Comparison of ENCODE assay signal across 1 cellular context in the genomic region with DNA sequence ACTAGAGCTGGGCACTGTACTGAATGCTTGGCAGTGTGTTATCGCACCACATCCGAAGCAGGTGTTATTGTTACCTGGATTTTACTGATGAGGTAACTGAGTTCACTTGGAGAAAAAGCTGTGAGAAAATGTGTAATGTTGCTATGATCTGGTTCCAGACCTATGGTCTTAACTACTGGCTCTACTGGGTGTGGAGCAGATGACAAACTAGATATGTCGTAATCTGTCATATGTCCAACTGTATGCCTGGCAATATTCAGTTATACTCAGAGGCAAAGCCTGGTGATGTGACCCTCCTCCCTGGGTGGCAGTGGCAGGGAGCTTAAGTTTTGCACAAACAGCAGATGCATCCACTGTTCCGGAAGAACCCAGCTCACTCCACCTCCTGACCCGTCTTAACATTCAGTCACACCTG.
A peak's percentile ranks its signal among the peaks of the same experiment; 100 is the strongest.
TF ChIP-seq lines count a peak whose summit lies in the region.

No MANE protein-coding gene starts in this region.

TF ChIP-seq in HepG2, 621 proteins besides CTCF, POLR2A, EP300 and RAD21 (continues in another document):
- TF ChIP-seq TGIF2 (CRISPR knock-in tag; IDR thresholded peaks at IDR 0.05): peak; percentile 61; the same call in 1 of the 2 replicates
- peak; percentile 24 for TF ChIP-seq ZEB1 (IDR thresholded peaks at IDR 0.05; ENCODE audit: insufficient replicate concordance, low read depth)
- no peak for TF ChIP-seq ZHX1 (CRISPR knock-in tag; IDR thresholded peaks at IDR 0.05; ENCODE audit: low read depth)
- TF ChIP-seq, protein P1, sequence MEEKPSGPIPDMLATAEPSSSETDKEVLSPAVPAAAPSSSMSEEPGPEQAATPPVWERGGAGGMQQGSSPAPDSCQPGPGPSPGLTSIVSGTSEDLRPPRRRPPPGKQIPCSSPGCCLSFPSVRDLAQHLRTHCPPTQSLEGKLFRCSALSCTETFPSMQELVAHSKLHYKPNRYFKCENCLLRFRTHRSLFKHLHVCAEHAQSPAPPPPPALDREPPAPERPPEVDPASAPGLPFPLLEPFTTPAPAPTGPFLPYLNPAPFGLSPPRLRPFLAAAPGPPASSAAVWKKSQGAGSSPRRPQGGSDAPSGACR (CRISPR knock-in tag; IDR thresholded peaks at IDR 0.05): 0 out of 2 replicates have a peak, but pooled peaks have one; percentile 47
- no peak for TF ChIP-seq HMGXB3 (CRISPR knock-in tag; IDR thresholded peaks at IDR 0.05; ENCODE audit: borderline replicate concordance)
- peak; percentile 36; the same call in 1 of the 2 replicates for TF ChIP-seq ZKSCAN8 (CRISPR knock-in tag; IDR thresholded peaks at IDR 0.05; ENCODE audit: borderline replicate concordance)
- TF ChIP-seq ZNF224 (CRISPR knock-in tag; IDR thresholded peaks at IDR 0.05): no peak
- no peak for TF ChIP-seq BCL6 (CRISPR knock-in tag; IDR thresholded peaks at IDR 0.05)
- peak; percentile 86 for TF ChIP-seq CEBPB (IDR thresholded peaks at IDR 0.05; ENCODE audit: borderline replicate concordance, low read depth, low read length)
- TF ChIP-seq CBX5 (CRISPR knock-in tag; IDR thresholded peaks at IDR 0.05; ENCODE audit: borderline replicate concordance): no peak
- 0 out of 2 replicates have a peak, but pooled peaks have one; percentile 19 for TF ChIP-seq FOXC1 (CRISPR knock-in tag; IDR thresholded peaks at IDR 0.05; ENCODE audit: borderline replicate concordance)
- TF ChIP-seq, protein P2, sequence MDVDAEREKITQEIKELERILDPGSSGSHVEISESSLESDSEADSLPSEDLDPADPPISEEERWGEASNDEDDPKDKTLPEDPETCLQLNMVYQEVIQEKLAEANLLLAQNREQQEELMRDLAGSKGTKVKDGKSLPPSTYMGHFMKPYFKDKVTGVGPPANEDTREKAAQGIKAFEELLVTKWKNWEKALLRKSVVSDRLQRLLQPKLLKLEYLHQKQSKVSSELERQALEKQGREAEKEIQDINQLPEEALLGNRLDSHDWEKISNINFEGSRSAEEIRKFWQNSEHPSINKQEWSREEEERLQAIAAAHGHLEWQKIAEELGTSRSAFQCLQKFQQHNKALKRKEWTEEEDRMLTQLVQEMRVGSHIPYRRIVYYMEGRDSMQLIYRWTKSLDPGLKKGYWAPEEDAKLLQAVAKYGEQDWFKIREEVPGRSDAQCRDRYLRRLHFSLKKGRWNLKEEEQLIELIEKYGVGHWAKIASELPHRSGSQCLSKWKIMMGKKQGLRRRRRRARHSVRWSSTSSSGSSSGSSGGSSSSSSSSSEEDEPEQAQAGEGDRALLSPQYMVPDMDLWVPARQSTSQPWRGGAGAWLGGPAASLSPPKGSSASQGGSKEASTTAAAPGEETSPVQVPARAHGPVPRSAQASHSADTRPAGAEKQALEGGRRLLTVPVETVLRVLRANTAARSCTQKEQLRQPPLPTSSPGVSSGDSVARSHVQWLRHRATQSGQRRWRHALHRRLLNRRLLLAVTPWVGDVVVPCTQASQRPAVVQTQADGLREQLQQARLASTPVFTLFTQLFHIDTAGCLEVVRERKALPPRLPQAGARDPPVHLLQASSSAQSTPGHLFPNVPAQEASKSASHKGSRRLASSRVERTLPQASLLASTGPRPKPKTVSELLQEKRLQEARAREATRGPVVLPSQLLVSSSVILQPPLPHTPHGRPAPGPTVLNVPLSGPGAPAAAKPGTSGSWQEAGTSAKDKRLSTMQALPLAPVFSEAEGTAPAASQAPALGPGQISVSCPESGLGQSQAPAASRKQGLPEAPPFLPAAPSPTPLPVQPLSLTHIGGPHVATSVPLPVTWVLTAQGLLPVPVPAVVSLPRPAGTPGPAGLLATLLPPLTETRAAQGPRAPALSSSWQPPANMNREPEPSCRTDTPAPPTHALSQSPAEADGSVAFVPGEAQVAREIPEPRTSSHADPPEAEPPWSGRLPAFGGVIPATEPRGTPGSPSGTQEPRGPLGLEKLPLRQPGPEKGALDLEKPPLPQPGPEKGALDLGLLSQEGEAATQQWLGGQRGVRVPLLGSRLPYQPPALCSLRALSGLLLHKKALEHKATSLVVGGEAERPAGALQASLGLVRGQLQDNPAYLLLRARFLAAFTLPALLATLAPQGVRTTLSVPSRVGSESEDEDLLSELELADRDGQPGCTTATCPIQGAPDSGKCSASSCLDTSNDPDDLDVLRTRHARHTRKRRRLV (CRISPR knock-in tag; IDR thresholded peaks at IDR 0.05): 0 out of 2 replicates have a peak, but pooled peaks have one; percentile 16
- TF ChIP-seq, protein P3, sequence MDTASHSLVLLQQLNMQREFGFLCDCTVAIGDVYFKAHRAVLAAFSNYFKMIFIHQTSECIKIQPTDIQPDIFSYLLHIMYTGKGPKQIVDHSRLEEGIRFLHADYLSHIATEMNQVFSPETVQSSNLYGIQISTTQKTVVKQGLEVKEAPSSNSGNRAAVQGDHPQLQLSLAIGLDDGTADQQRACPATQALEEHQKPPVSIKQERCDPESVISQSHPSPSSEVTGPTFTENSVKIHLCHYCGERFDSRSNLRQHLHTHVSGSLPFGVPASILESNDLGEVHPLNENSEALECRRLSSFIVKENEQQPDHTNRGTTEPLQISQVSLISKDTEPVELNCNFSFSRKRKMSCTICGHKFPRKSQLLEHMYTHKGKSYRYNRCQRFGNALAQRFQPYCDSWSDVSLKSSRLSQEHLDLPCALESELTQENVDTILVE (CRISPR knock-in tag; IDR thresholded peaks at IDR 0.05): no peak
- TF ChIP-seq, protein P4, sequence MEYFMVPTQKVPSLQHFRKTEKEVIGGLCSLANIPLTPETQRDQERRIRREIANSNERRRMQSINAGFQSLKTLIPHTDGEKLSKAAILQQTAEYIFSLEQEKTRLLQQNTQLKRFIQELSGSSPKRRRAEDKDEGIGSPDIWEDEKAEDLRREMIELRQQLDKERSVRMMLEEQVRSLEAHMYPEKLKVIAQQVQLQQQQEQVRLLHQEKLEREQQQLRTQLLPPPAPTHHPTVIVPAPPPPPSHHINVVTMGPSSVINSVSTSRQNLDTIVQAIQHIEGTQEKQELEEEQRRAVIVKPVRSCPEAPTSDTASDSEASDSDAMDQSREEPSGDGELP (IDR thresholded peaks at IDR 0.05; ENCODE audit: borderline replicate concordance, low read depth): peak; percentile 32; the same call in 1 of the 2 replicates
- peak; percentile 46 for TF ChIP-seq RBFOX2 (IDR thresholded peaks at IDR 0.05; ENCODE audit: low read depth, low read length)
- TF ChIP-seq CEBPG (CRISPR knock-in tag; IDR thresholded peaks at IDR 0.05): peak; percentile 74
- TF ChIP-seq, protein P5, sequence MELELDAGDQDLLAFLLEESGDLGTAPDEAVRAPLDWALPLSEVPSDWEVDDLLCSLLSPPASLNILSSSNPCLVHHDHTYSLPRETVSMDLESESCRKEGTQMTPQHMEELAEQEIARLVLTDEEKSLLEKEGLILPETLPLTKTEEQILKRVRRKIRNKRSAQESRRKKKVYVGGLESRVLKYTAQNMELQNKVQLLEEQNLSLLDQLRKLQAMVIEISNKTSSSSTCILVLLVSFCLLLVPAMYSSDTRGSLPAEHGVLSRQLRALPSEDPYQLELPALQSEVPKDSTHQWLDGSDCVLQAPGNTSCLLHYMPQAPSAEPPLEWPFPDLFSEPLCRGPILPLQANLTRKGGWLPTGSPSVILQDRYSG (CRISPR knock-in tag; IDR thresholded peaks at IDR 0.05): no peak
- TF ChIP-seq, protein P6, sequence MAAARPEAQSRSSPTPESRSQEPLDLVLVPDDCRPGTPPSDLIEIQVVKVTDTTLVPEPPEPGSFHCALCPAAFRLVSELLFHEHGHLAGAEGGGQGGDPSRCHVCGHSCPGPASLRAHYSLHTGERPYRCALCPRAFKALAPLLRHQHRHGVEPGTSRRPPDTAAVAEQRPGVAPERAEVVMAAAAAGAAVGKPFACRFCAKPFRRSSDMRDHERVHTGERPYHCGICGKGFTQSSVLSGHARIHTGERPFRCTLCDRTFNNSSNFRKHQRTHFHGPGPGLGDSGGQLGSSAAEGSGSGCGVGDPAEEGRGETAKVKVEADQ (CRISPR knock-in tag; IDR thresholded peaks at IDR 0.05; ENCODE audit: borderline replicate concordance): no peak
- TF ChIP-seq, protein P7, sequence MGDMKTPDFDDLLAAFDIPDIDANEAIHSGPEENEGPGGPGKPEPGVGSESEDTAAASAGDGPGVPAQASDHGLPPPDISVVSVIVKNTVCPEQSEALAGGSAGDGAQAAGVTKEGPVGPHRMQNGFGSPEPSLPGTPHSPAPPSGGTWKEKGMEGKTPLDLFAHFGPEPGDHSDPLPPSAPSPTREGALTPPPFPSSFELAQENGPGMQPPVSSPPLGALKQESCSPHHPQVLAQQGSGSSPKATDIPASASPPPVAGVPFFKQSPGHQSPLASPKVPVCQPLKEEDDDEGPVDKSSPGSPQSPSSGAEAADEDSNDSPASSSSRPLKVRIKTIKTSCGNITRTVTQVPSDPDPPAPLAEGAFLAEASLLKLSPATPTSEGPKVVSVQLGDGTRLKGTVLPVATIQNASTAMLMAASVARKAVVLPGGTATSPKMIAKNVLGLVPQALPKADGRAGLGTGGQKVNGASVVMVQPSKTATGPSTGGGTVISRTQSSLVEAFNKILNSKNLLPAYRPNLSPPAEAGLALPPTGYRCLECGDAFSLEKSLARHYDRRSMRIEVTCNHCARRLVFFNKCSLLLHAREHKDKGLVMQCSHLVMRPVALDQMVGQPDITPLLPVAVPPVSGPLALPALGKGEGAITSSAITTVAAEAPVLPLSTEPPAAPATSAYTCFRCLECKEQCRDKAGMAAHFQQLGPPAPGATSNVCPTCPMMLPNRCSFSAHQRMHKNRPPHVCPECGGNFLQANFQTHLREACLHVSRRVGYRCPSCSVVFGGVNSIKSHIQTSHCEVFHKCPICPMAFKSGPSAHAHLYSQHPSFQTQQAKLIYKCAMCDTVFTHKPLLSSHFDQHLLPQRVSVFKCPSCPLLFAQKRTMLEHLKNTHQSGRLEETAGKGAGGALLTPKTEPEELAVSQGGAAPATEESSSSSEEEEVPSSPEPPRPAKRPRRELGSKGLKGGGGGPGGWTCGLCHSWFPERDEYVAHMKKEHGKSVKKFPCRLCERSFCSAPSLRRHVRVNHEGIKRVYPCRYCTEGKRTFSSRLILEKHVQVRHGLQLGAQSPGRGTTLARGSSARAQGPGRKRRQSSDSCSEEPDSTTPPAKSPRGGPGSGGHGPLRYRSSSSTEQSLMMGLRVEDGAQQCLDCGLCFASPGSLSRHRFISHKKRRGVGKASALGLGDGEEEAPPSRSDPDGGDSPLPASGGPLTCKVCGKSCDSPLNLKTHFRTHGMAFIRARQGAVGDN (CRISPR knock-in tag; IDR thresholded peaks at IDR 0.05): no peak
- TF ChIP-seq KDM6A (CRISPR knock-in tag; IDR thresholded peaks at IDR 0.05; ENCODE audit: low read depth): no peak
- TF ChIP-seq, protein P8, sequence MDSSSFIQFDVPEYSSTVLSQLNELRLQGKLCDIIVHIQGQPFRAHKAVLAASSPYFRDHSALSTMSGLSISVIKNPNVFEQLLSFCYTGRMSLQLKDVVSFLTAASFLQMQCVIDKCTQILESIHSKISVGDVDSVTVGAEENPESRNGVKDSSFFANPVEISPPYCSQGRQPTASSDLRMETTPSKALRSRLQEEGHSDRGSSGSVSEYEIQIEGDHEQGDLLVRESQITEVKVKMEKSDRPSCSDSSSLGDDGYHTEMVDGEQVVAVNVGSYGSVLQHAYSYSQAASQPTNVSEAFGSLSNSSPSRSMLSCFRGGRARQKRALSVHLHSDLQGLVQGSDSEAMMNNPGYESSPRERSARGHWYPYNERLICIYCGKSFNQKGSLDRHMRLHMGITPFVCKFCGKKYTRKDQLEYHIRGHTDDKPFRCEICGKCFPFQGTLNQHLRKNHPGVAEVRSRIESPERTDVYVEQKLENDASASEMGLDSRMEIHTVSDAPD (CRISPR knock-in tag; IDR thresholded peaks at IDR 0.05): no peak
- TF ChIP-seq ZNF275 (CRISPR knock-in tag; IDR thresholded peaks at IDR 0.05; ENCODE audit: borderline replicate concordance): 0 out of 2 replicates have a peak, but pooled peaks have one; percentile 17
